ENCODE assay signal across 27 cellular contexts in the genomic region with DNA sequence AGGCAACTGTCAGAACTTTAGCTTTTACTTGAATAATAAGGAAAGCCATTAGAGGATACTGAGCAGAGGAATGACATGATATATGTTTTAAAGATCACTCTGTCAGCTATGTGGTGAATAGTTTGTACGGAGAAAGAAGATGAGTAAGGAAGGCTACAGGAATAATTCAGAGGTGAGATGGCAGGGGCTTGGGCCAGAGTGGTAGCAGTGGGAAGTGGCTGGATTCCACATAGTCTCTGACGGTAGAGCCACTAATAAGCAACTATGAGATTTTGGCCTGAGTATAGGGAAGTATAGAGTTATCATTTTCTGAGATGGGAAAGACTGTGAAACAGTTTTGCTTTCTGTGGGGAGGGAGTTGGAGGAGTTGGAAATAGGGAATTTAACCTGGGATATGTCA.
"Had no signal": no experiment of that assay in that cellular context is flagged by ENCODE, and none has a peak within 500 bp of the region (broad histone marks: within the 10 kb centered on the region; RNA-seq: fewer than 3 reads in every experiment).

No MANE protein-coding gene starts in this region.

- H3K4me2 ChIP-seq: hepatocyte had no signal

- H3K36me3 Mint-ChIP-seq: naive thymus-derived CD8-positive, alpha-beta T cell had no signal

- H3K27ac ChIP-seq: gastrocnemius medialis, heart left ventricle, hepatocyte, ovary, psoas muscle, skin epidermis, thoracic aorta, tibial nerve, upper lobe of right lung, vagina had no signal

- ATAC-seq: gastrocnemius medialis; heart left ventricle; left lobe of liver; naive thymus-derived CD8-positive, alpha-beta T cell; psoas muscle; right cardiac atrium; stimulated activated naive B cell treated with anti-CD40 and anti-IgM and Interleukin-4, amounts not matched to agents 10 μg/mL and 1 μg/mL and 100 μg/mL, for 72 hours; upper lobe of right lung had no signal

- H3K27me3 Mint-ChIP-seq: memory B cell; naive thymus-derived CD8-positive, alpha-beta T cell; stimulated activated naive B cell treated with anti-CD40 and anti-IgM and Interleukin-4, amounts not matched to agents 10 μg/mL and 1 μg/mL and 100 μg/mL, for 72 hours; stimulated activated naive CD8-positive, alpha-beta T cell treated with anti-CD3 and anti-CD28 coated beads, Interleukin-15, Interleukin-2, amounts not matched to agents 100 ng/mL and 50 ng/mL, for 24 hours had no signal

- H3K4me1 ChIP-seq: psoas muscle, upper lobe of right lung, vagina had no signal

- H2AFZ ChIP-seq: hepatocyte had no signal

- H3K4me3 ChIP-seq: gastrocnemius medialis, heart left ventricle, hepatocyte, lung, ovary, psoas muscle, skin epidermis, thoracic aorta, tibial nerve, upper lobe of right lung, vagina had no signal

- DNase-seq: cortex of kidney; effector CD4-positive, alpha-beta T cell; foreskin fibroblast; gastrocnemius medialis; heart left ventricle; kidney; midbrain; nephron progenitor cell; occipital lobe; ovary; posterior cingulate gyrus; psoas muscle; right cardiac atrium; stimulated activated CD4-positive, alpha-beta T cell treated with anti-CD3 and anti-CD28 coated beads, Interleukin-15, amount 100 ng/mL, for 24 hours; stimulated activated CD4-positive, alpha-beta T cell treated with anti-CD3 and anti-CD28 coated beads, Interleukin-2, amount 100 ng/mL, for 48 hours; stimulated activated naive B cell treated with anti-CD40 and anti-IgM and Interleukin-4, amounts not matched to agents 10 μg/mL and 1 μg/mL and 100 μg/mL, for 72 hours; upper lobe of right lung had no signal

- H3K9me3 ChIP-seq: gastrocnemius medialis, heart left ventricle, ovary, psoas muscle, thoracic aorta, tibial nerve, upper lobe of right lung, vagina had no signal

- H3K4me3 Mint-ChIP-seq: memory B cell; naive thymus-derived CD8-positive, alpha-beta T cell; nephron progenitor cell; stimulated activated naive B cell treated with anti-CD40 and anti-IgM and Interleukin-4, amounts not matched to agents 10 μg/mL and 1 μg/mL and 100 μg/mL, for 72 hours; stimulated activated naive CD8-positive, alpha-beta T cell treated with anti-CD3 and anti-CD28 coated beads, Interleukin-15, Interleukin-2, amounts not matched to agents 100 ng/mL and 50 ng/mL, for 24 hours had no signal

- H3K36me3 ChIP-seq: gastrocnemius medialis, heart left ventricle, ovary, thoracic aorta, tibial nerve, upper lobe of right lung, vagina had no signal

- H3K9me3 Mint-ChIP-seq: memory B cell; naive thymus-derived CD8-positive, alpha-beta T cell; nephron progenitor cell; stimulated activated naive B cell treated with anti-CD40 and anti-IgM and Interleukin-4, amounts not matched to agents 10 μg/mL and 1 μg/mL and 100 μg/mL, for 72 hours; stimulated activated naive CD8-positive, alpha-beta T cell treated with anti-CD3 and anti-CD28 coated beads, Interleukin-15, Interleukin-2, amounts not matched to agents 100 ng/mL and 50 ng/mL, for 24 hours had no signal

- H3K27ac Mint-ChIP-seq: memory B cell; naive thymus-derived CD8-positive, alpha-beta T cell; nephron progenitor cell; stimulated activated naive B cell treated with anti-CD40 and anti-IgM and Interleukin-4, amounts not matched to agents 10 μg/mL and 1 μg/mL and 100 μg/mL, for 72 hours; stimulated activated naive CD8-positive, alpha-beta T cell treated with anti-CD3 and anti-CD28 coated beads, Interleukin-15, Interleukin-2, amounts not matched to agents 100 ng/mL and 50 ng/mL, for 24 hours had no signal

- H3K27me3 ChIP-seq: gastrocnemius medialis, heart left ventricle, hepatocyte, ovary, tibial nerve, upper lobe of right lung, vagina had no signal

- FAIRE-seq: kidney had no signal
